Comparison of ENCODE assay signal across 24 cellular contexts in the genomic region with DNA sequence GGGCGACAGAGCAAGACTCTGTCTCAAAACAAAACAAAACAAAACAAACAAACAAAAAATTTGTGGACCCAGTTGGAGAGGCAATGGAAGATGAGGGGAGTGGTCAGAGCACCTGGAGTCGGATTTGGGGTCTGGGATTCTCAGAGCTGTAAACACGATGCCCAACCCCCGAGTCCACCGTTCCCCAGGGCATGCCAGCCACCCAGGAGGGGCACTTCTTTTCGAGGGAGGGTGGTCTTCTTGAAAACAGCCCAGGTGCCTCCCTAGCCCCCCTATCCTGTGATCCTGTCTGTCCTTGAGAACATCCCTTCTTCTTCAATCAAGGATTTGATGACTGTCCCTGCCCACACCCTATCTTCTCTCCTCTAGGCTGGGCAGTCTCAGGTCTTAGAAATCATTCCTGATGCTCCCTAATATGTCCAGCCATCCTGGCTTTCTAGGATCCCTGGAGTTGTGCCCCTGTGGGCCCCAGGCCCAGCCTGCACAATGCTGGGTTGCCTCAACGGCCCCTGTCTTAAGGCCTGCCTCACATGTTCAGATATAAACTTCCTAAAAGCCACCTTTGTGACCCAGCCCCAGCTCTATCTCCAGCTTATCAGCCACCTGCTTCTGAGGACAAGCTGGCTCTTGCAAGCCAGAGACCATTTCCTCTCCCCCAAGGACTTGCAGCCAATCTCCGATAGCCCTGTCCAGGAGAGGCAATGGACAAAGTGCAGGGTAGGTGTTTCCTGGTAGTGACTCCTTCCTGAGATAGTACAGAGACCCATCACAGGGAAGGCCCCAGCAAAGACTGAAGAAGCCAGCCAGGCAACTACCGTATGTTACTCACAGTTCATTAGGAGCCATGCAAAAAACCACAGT. TPM values are rescaled to one million over a fixed set of nuclear protein-coding genes. Genes with fewer than 3 reads are reported as not detected.
DNase-seq lines count a peak whose midpoint lies in the region; ATAC-seq and TF ChIP-seq lines count a peak whose summit lies in the region.
"Had no signal": no experiment of that assay in that cellular context is flagged by ENCODE, and none has a peak within 500 bp of the region (broad histone marks: within the 10 kb centered on the region; RNA-seq: fewer than 3 reads in every experiment).

No MANE protein-coding gene starts in this region.

- H3K27ac ChIP-seq in BLaER1 treated with 17β-estradiol and CSF1 and Interleukin-3, amounts not matched to agents 10 nM and 100 nM = peak overlapping the region in 7 of 11 experiments; percentile 17 to 53 (median 26); a peak in 10 of 22 replicates

- H3K9me3 Mint-ChIP-seq in chondrocyte (ENCODE audit: low read depth) = no peaks in the 10 kb centered on the region
- H3K9me3 Mint-ChIP-seq: activated CD8-positive, alpha-beta T cell treated with anti-CD3 and anti-CD28 coated beads for 36 hours; dendritic cell treated with granulocyte-macrophage colony-stimulating factor and Interleukin-4, amounts not matched to agents 40 ng/mL and 50 ng/mL, for 4 days; IgD-negative memory B cell; stimulated activated effector memory CD8-positive, alpha-beta T cell treated with anti-CD3 and anti-CD28 coated beads, Interleukin-12 subunit alpha, Interleukin-12 subunit beta, amount 100 ng/mL, for 72 hours had no signal

- H3K9me3 ChIP-seq in BLaER1 treated with 17β-estradiol and CSF1 and Interleukin-3, amounts not matched to agents 10 nM and 100 nM (replicated peaks in 1 of 11) = no peaks in the 10 kb centered on the region

- no peak for TF ChIP-seq CTCF in chondrocyte (IDR thresholded peaks at IDR 0.05)

- peaks cover 63% of the 10 kb centered on the region for H3K27me3 Mint-ChIP-seq in chondrocyte (ENCODE audit: low read depth)

- no peaks in the 10 kb centered on the region for H3K36me3 ChIP-seq in BLaER1 treated with 17β-estradiol and CSF1 and Interleukin-3, amounts not matched to agents 10 nM and 100 nM

- H3K9ac ChIP-seq in BLaER1 treated with 17β-estradiol and CSF1 and Interleukin-3, amounts not matched to agents 10 nM and 100 nM = no peak overlapping the region

- H3K4me1 ChIP-seq in BLaER1 treated with 17β-estradiol and CSF1 and Interleukin-3, amounts not matched to agents 10 nM and 100 nM = peaks cover 30 to 100% (median 77%) of the 10 kb centered on the region in 10 experiments

- H3K4me1 Mint-ChIP-seq in chondrocyte (ENCODE audit: low read depth) = no peaks in the 10 kb centered on the region

- H3K4me3 Mint-ChIP-seq in chondrocyte (ENCODE audit: unreplicated experiment) = no peak overlapping the region
- H3K4me3 Mint-ChIP-seq: activated CD8-positive, alpha-beta T cell treated with anti-CD3 and anti-CD28 coated beads for 36 hours; dendritic cell treated with granulocyte-macrophage colony-stimulating factor and Interleukin-4, amounts not matched to agents 40 ng/mL and 50 ng/mL, for 4 days; naive thymus-derived CD4-positive, alpha-beta T cell; stimulated activated effector memory CD8-positive, alpha-beta T cell treated with anti-CD3 and anti-CD28 coated beads, Interleukin-12 subunit alpha, Interleukin-12 subunit beta, amount 100 ng/mL, for 72 hours had no signal

- no peaks in the 10 kb centered on the region for H3K36me3 Mint-ChIP-seq in chondrocyte (ENCODE audit: low read depth)
- H3K36me3 Mint-ChIP-seq: IgD-negative memory B cell; naive thymus-derived CD4-positive, alpha-beta T cell; stimulated activated effector memory CD8-positive, alpha-beta T cell treated with anti-CD3 and anti-CD28 coated beads, Interleukin-12 subunit alpha, Interleukin-12 subunit beta, amount 100 ng/mL, for 72 hours had no signal

- H3K27me3 ChIP-seq in BLaER1 treated with 17β-estradiol and CSF1 and Interleukin-3, amounts not matched to agents 10 nM and 100 nM = peaks cover 0 to 3% (median 0%) of the 10 kb centered on the region in 11 experiments; a peak in 1 of 22 replicates

- no peak overlapping the region for H3K4me3 ChIP-seq in BLaER1 treated with 17β-estradiol and CSF1 and Interleukin-3, amounts not matched to agents 10 nM and 100 nM

- DNase-seq in NCI-H526 (lab: John Stamatoyannopoulos, UW) (peak; percentile 24 to 53), chondrocyte (ENCODE audit: low spot score) (peak; percentile 58), mucosa of gallbladder (ENCODE audit: low spot score) (peak; percentile 44), amygdala (lab: John Stamatoyannopoulos, UW) (no peak), NCI-H446 treated with DMSO at 0.1 percent for 48 hours (lab: John Stamatoyannopoulos, UW) (no peak)
- DNase-seq: activated CD4-positive, CD25-positive, alpha-beta regulatory T cell treated with anti-CD3 and anti-CD28 coated beads, Interleukin-2, amount 50 U/mL, for 72 hours; activated CD8-positive, alpha-beta T cell treated with anti-CD3 and anti-CD28 coated beads for 36 hours; amniotic stem cell; DMS 273 treated with DMSO at 0.1 percent for 48 hours; glutamatergic neuron; mesenchymal stem cell; naive thymus-derived CD4-positive, alpha-beta T cell; NCI-H2029 treated with DMSO at 0.1 percent for 48 hours; nucleus accumbens; Right ventricle myocardium superior; substantia nigra had no signal

- H3K4me2 ChIP-seq in BLaER1 treated with 17β-estradiol and CSF1 and Interleukin-3, amounts not matched to agents 10 nM and 100 nM = peak overlapping the region in 10 of 11 experiments; percentile 11 to 94 (median 75); a peak in 17 of 22 replicates

- H4K20me1 ChIP-seq in BLaER1 treated with 17β-estradiol and CSF1 and Interleukin-3, amounts not matched to agents 10 nM and 100 nM = no peaks in the 10 kb centered on the region

- no peak overlapping the region for H3K27ac Mint-ChIP-seq in chondrocyte (ENCODE audit: unreplicated experiment)
- H3K27ac Mint-ChIP-seq: activated CD8-positive, alpha-beta T cell treated with anti-CD3 and anti-CD28 coated beads for 36 hours; dendritic cell treated with granulocyte-macrophage colony-stimulating factor and Interleukin-4, amounts not matched to agents 40 ng/mL and 50 ng/mL, for 4 days; IgD-negative memory B cell; stimulated activated effector memory CD8-positive, alpha-beta T cell treated with anti-CD3 and anti-CD28 coated beads, Interleukin-12 subunit alpha, Interleukin-12 subunit beta, amount 100 ng/mL, for 72 hours had no signal

- no peak for ATAC-seq in GM21423 (IDR thresholded peaks at IDR 0.05; ENCODE audit: unreplicated experiment)
- ATAC-seq: activated CD8-positive, alpha-beta T cell treated with anti-CD3 and anti-CD28 coated beads for 36 hours; naive thymus-derived CD4-positive, alpha-beta T cell; stimulated activated effector memory CD8-positive, alpha-beta T cell treated with anti-CD3 and anti-CD28 coated beads, Interleukin-12 subunit alpha, Interleukin-12 subunit beta, amount 100 ng/mL, for 72 hours had no signal

RNA-seq across cellular contexts. Expression of gene SLC13A2, which starts 2.9 kb away (rescaled TPM):
- not detected in 3 replicates for total RNA-seq in chondrocyte
- total RNA-seq in mucosa of gallbladder = 55.0 TPM
- total RNA-seq: activated CD8-positive, alpha-beta T cell treated with anti-CD3 and anti-CD28 coated beads for 36 hours; M059J; naive thymus-derived CD4-positive, alpha-beta T cell; OCI-LY7; Right ventricle myocardium superior; urinary bladder had no signal

RNA-seq across cellular contexts. Expression of gene FOXN1, which starts 35.7 kb away (rescaled TPM):
- total RNA-seq in chondrocyte (not detected in 3 replicates), mucosa of gallbladder (0.06 TPM)
- total RNA-seq: activated CD8-positive, alpha-beta T cell treated with anti-CD3 and anti-CD28 coated beads for 36 hours; M059J; naive thymus-derived CD4-positive, alpha-beta T cell; OCI-LY7; Right ventricle myocardium superior had no signal

Comparison
In these comparisons a context has a peak if more than half of its experiments do, and no peak if none do; other contexts are left out.
1. DNase-seq: peak in NCI-H526 (2 of 2), chondrocyte (single experiment) and mucosa of gallbladder (single experiment); none in amygdala (0 of 56) and NCI-H446 treated with DMSO at 0.1 percent for 48 hours (single experiment).
2. RNA of gene SLC13A2, which starts 2.9 kb away (total RNA-seq): 55.0 TPM in mucosa of gallbladder (single experiment); not detected in chondrocyte; every median in the first group is over 10 times any median in the second.